ENCODE assay signal across 9 cellular contexts in genomic region chr3:30548605-30549004, GRCh38. TPM values are rescaled to one million over a fixed set of nuclear protein-coding genes. Genes with fewer than 3 reads are reported as not detected.
DNase-seq lines count a peak whose midpoint lies in the region; ATAC-seq lines count a peak whose summit lies in the region.
"Had no signal": no experiment of that assay in that cellular context is flagged by ENCODE, and none has a peak within 500 bp of the region (broad histone marks: within the 10 kb centered on the region; RNA-seq: fewer than 3 reads in every experiment).

No MANE protein-coding gene starts in this region.

- peaks cover 44% of the 10 kb centered on the region for H3K4me1 Mint-ChIP-seq in activated naive CD8-positive, alpha-beta T cell treated with anti-CD3 and anti-CD28 coated beads, Interleukin-2, amount 50 U/mL, for 24 hours
- peaks cover 7% of the 10 kb centered on the region for H3K4me1 Mint-ChIP-seq in activated T-helper 2 cell treated with anti-CD3 and anti-CD28 coated beads, Interferon-gamma antibody, Interleukin-2, Interleukin-4, amounts not matched to agents 10 μg/mL and 5 μg/mL and 100 μg/mL, durations not matched to agents 14 hours and 24 hours and 36 hours (ENCODE audit: low read depth)

- no peak overlapping the region for H3K27ac Mint-ChIP-seq in activated naive CD8-positive, alpha-beta T cell treated with anti-CD3 and anti-CD28 coated beads, Interleukin-2, amount 50 U/mL, for 24 hours
- H3K27ac Mint-ChIP-seq in activated T-helper 2 cell treated with anti-CD3 and anti-CD28 coated beads, Interferon-gamma antibody, Interleukin-2, Interleukin-4, amounts not matched to agents 10 μg/mL and 5 μg/mL and 100 μg/mL, durations not matched to agents 14 hours and 24 hours and 36 hours, result no peak overlapping the region

- peak; percentile 57 for ATAC-seq in GM21381 (IDR thresholded peaks at IDR 0.05; ENCODE audit: unreplicated experiment)
- peak; percentile 38 for ATAC-seq in activated naive CD8-positive, alpha-beta T cell treated with anti-CD3 and anti-CD28 coated beads, Interleukin-2, amount 50 U/mL, for 24 hours
- ATAC-seq: Right ventricle myocardium inferior had no signal

- no peaks in the 10 kb centered on the region for H3K36me3 Mint-ChIP-seq in activated naive CD8-positive, alpha-beta T cell treated with anti-CD3 and anti-CD28 coated beads, Interleukin-2, amount 50 U/mL, for 24 hours (ENCODE audit: low read depth)
- no peaks in the 10 kb centered on the region for H3K36me3 Mint-ChIP-seq in activated T-helper 2 cell treated with anti-CD3 and anti-CD28 coated beads, Interferon-gamma antibody, Interleukin-2, Interleukin-4, amounts not matched to agents 10 μg/mL and 5 μg/mL and 100 μg/mL, durations not matched to agents 14 hours and 24 hours and 36 hours (ENCODE audit: low read depth)

- no peaks in the 10 kb centered on the region for H3K27me3 Mint-ChIP-seq in activated naive CD8-positive, alpha-beta T cell treated with anti-CD3 and anti-CD28 coated beads, Interleukin-2, amount 50 U/mL, for 24 hours
- no peaks in the 10 kb centered on the region for H3K27me3 Mint-ChIP-seq in activated T-helper 2 cell treated with anti-CD3 and anti-CD28 coated beads, Interferon-gamma antibody, Interleukin-2, Interleukin-4, amounts not matched to agents 10 μg/mL and 5 μg/mL and 100 μg/mL, durations not matched to agents 14 hours and 24 hours and 36 hours (ENCODE audit: low read depth)

- intact Hi-C loops in activated T-helper 2 cell treated with anti-CD3 and anti-CD28 coated beads, Interferon-gamma antibody, Interleukin-2, Interleukin-4, amounts not matched to agents 10 μg/mL and 5 μg/mL and 100 μg/mL, durations not matched to agents 14 hours and 24 hours and 36 hours (cut with micrococcal nuclease), result loop anchor here (5.0 kb wide), 1 partner anchor 49 kb away; no protein-coding TSS in a partner anchor

- peaks cover 7% of the 10 kb centered on the region for H3K9me3 Mint-ChIP-seq in activated naive CD8-positive, alpha-beta T cell treated with anti-CD3 and anti-CD28 coated beads, Interleukin-2, amount 50 U/mL, for 24 hours
- H3K9me3 Mint-ChIP-seq in activated T-helper 2 cell treated with anti-CD3 and anti-CD28 coated beads, Interferon-gamma antibody, Interleukin-2, Interleukin-4, amounts not matched to agents 10 μg/mL and 5 μg/mL and 100 μg/mL, durations not matched to agents 14 hours and 24 hours and 36 hours, result no peaks in the 10 kb centered on the region

- peak; percentile 59 for DNase-seq in NAMALWA (ENCODE audit: low spot score)
- peak; percentile 44 for DNase-seq in activated naive CD8-positive, alpha-beta T cell treated with anti-CD3 and anti-CD28 coated beads, Interleukin-2, amount 50 U/mL, for 24 hours
- DNase-seq in stimulated activated CD4-positive, alpha-beta T cell treated with anti-CD3 and anti-CD28 coated beads, Interleukin-15, amount 100 ng/mL, for 24 hours, result peak; percentile 13
- no peak for DNase-seq in activated T-helper 2 cell treated with anti-CD3 and anti-CD28 coated beads, Interferon-gamma antibody, Interleukin-2, Interleukin-4, amounts not matched to agents 10 μg/mL and 5 μg/mL and 100 μg/mL, durations not matched to agents 14 hours and 24 hours and 36 hours (ENCODE audit: low spot score)
- no peak for DNase-seq in retina
- DNase-seq in NCI-H82 treated with DMSO at 0.1 percent for 48 hours (lab: John Stamatoyannopoulos, UW; ENCODE audit: unreplicated experiment), result no peak
- DNase-seq in AG20443 (ENCODE audit: low spot score), result no peak

- no peak overlapping the region for H3K4me3 Mint-ChIP-seq in activated naive CD8-positive, alpha-beta T cell treated with anti-CD3 and anti-CD28 coated beads, Interleukin-2, amount 50 U/mL, for 24 hours
- H3K4me3 Mint-ChIP-seq in activated T-helper 2 cell treated with anti-CD3 and anti-CD28 coated beads, Interferon-gamma antibody, Interleukin-2, Interleukin-4, amounts not matched to agents 10 μg/mL and 5 μg/mL and 100 μg/mL, durations not matched to agents 14 hours and 24 hours and 36 hours (ENCODE audit: low read depth), result no peak overlapping the region

RNA-seq across cellular contexts. Expression of gene TGFBR2, which starts 57.8 kb away (rescaled TPM):
- total RNA-seq in activated T-helper 2 cell treated with anti-CD3 and anti-CD28 coated beads, Interferon-gamma antibody, Interleukin-2, Interleukin-4, amounts not matched to agents 10 μg/mL and 5 μg/mL and 100 μg/mL, durations not matched to agents 14 hours and 24 hours and 36 hours, result 19.5 and 19.8 TPM in 2 replicates

Comparison
In these comparisons a context has a peak if more than half of its experiments do, and no peak if none do; other contexts are left out.
1. DNase-seq: peak in NAMALWA (single experiment), activated naive CD8-positive, alpha-beta T cell treated with anti-CD3 and anti-CD28 coated beads, Interleukin-2, amount 50 U/mL, for 24 hours (single experiment) and stimulated activated CD4-positive, alpha-beta T cell treated with anti-CD3 and anti-CD28 coated beads, Interleukin-15, amount 100 ng/mL, for 24 hours (single experiment); none in activated T-helper 2 cell treated with anti-CD3 and anti-CD28 coated beads, Interferon-gamma antibody, Interleukin-2, Interleukin-4, amounts not matched to agents 10 μg/mL and 5 μg/mL and 100 μg/mL, durations not matched to agents 14 hours and 24 hours and 36 hours (single experiment), retina (single experiment), NCI-H82 treated with DMSO at 0.1 percent for 48 hours (single experiment) and AG20443 (single experiment).